ENCODE assay signal across 8 cellular contexts in the genomic region with DNA sequence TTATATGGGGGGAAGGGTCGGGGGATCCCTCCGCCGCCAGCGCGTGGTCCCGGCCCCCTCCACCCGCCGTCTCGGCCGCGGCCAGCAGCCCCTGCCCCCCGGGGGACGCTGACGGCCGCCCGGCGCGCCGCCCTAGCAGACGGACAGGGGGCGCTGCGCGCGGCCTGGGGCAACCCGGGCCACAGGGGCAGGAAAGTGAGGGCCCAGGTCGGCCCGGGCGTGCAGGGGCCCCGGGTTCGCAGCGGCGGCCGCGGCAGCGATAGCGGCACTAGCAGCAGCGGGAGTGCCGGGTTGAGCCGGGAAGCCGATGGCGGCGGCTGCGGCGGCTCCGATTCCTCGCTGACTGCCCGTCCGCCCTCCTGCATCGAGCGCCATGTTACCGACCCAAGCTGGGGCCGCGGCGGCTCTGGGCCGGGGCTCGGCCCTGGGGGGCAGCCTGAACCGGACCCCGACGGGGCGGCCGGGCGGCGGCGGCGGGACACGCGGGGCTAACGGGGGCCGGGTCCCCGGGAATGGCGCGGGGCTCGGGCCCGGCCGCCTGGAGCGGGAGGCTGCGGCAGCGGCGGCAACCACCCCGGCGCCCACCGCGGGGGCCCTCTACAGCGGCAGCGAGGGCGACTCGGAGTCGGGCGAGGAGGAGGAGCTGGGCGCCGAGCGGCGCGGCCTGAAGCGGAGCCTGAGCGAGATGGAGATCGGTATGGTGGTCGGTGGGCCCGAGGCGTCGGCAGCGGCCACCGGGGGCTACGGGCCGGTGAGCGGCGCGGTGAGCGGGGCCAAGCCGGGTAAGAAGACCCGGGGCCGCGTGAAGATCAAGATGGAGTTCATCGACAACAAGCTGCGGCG. TPM values are rescaled to one million over a fixed set of nuclear protein-coding genes. Genes with fewer than 3 reads are reported as not detected.
DNase-seq lines count a peak whose midpoint lies in the region; ATAC-seq and TF ChIP-seq lines count a peak whose summit lies in the region.

No MANE protein-coding gene starts in this region.

- peak; percentile 51 for TF ChIP-seq CTCF in retinal pigment epithelial cell (conservative IDR thresholded peaks at IDR 0.05; ENCODE audit: low read depth, low read length)

- H3K4me1 ChIP-seq in ES-I3 (ENCODE audit: insufficient read depth, low read length) (peaks cover 16% of the 10 kb centered on the region), HUES6 (ENCODE audit: control insufficient read depth, insufficient read depth, low read length) (peaks cover 21% of the 10 kb centered on the region)

- intact Hi-C loops in activated T-helper 2 cell treated with anti-CD3 and anti-CD28 coated beads, Interferon-gamma antibody, Interleukin-2, Interleukin-4, amounts not matched to agents 10 μg/mL and 5 μg/mL and 100 μg/mL, durations not matched to agents 14 hours and 24 hours and 36 hours (cut with micrococcal nuclease), result loop anchor here (2.0 to 5.0 kb wide), 8 partner anchors 75 to 424 kb away; a partner anchor contains a TSS

- H3K9me3 Mint-ChIP-seq in activated T-helper 2 cell treated with anti-CD3 and anti-CD28 coated beads, Interferon-gamma antibody, Interleukin-2, Interleukin-4, amounts not matched to agents 10 μg/mL and 5 μg/mL and 100 μg/mL, durations not matched to agents 14 hours and 24 hours and 36 hours, result no peaks in the 10 kb centered on the region

- peaks cover 40% of the 10 kb centered on the region for H3K4me1 Mint-ChIP-seq in activated T-helper 2 cell treated with anti-CD3 and anti-CD28 coated beads, Interferon-gamma antibody, Interleukin-2, Interleukin-4, amounts not matched to agents 10 μg/mL and 5 μg/mL and 100 μg/mL, durations not matched to agents 14 hours and 24 hours and 36 hours (ENCODE audit: low read depth)

- no peaks in the 10 kb centered on the region for H3K27me3 ChIP-seq in HUES6 (ENCODE audit: control insufficient read depth, insufficient read depth, low read length)

- peaks cover 28% of the 10 kb centered on the region for H3K36me3 Mint-ChIP-seq in activated T-helper 2 cell treated with anti-CD3 and anti-CD28 coated beads, Interferon-gamma antibody, Interleukin-2, Interleukin-4, amounts not matched to agents 10 μg/mL and 5 μg/mL and 100 μg/mL, durations not matched to agents 14 hours and 24 hours and 36 hours (ENCODE audit: low read depth)

- H3K27me3 Mint-ChIP-seq in activated T-helper 2 cell treated with anti-CD3 and anti-CD28 coated beads, Interferon-gamma antibody, Interleukin-2, Interleukin-4, amounts not matched to agents 10 μg/mL and 5 μg/mL and 100 μg/mL, durations not matched to agents 14 hours and 24 hours and 36 hours (ENCODE audit: low read depth), result peaks cover 2% of the 10 kb centered on the region

- no peak for DNase-seq in activated T-helper 2 cell treated with anti-CD3 and anti-CD28 coated beads, Interferon-gamma antibody, Interleukin-2, Interleukin-4, amounts not matched to agents 10 μg/mL and 5 μg/mL and 100 μg/mL, durations not matched to agents 14 hours and 24 hours and 36 hours (ENCODE audit: low spot score)
- DNase-seq in germinal center (ENCODE audit: low spot score), result peak; percentile 32
- DNase-seq in retinal pigment epithelial cell (ENCODE audit: low read depth), result no peak
- DNase-seq in NCI-H187 treated with DMSO at 0.1 percent for 48 hours (lab: John Stamatoyannopoulos, UW), result no peak
- DNase-seq in NCI-H446 (lab: John Stamatoyannopoulos, UW), result no peak

- H3K4me3 Mint-ChIP-seq in activated T-helper 2 cell treated with anti-CD3 and anti-CD28 coated beads, Interferon-gamma antibody, Interleukin-2, Interleukin-4, amounts not matched to agents 10 μg/mL and 5 μg/mL and 100 μg/mL, durations not matched to agents 14 hours and 24 hours and 36 hours (ENCODE audit: low read depth), result peak overlapping the region; percentile 99

- H3K27ac Mint-ChIP-seq in activated T-helper 2 cell treated with anti-CD3 and anti-CD28 coated beads, Interferon-gamma antibody, Interleukin-2, Interleukin-4, amounts not matched to agents 10 μg/mL and 5 μg/mL and 100 μg/mL, durations not matched to agents 14 hours and 24 hours and 36 hours, result peak overlapping the region; percentile 92

- peak; percentile 26 for ATAC-seq in GM21367 (IDR thresholded peaks at IDR 0.05; ENCODE audit: unreplicated experiment)

- H3K4me3 ChIP-seq in HUES6 (ENCODE audit: low read depth, low read length) (peak overlapping the region; percentile 92), retinal pigment epithelial cell (ENCODE audit: low read length) (peak overlapping the region; percentile 74)

- peak overlapping the region; percentile 91; the same call in 1 of the 2 replicates for H3K27ac ChIP-seq in HUES6 (ENCODE audit: low read depth, low read length)

- peak overlapping the region; percentile 66 for H3K9ac ChIP-seq in ES-I3 (ENCODE audit: low read depth, low read length)
- H3K9ac ChIP-seq in HUES6 (ENCODE audit: low read length), result peak overlapping the region; percentile 99

- H3K36me3 ChIP-seq in ES-I3 (ENCODE audit: insufficient read depth, low read length) (peaks cover 3% of the 10 kb centered on the region), HUES6 (ENCODE audit: control insufficient read depth, insufficient read depth, low read length) (peaks cover 23% of the 10 kb centered on the region)

- H3K9me3 ChIP-seq in ES-I3 (ENCODE audit: control insufficient read depth, insufficient read depth, low read length) (no peaks in the 10 kb centered on the region), HUES6 (ENCODE audit: control insufficient read depth, insufficient read depth, low read depth, low read length) (no peaks in the 10 kb centered on the region)

RNA-seq across cellular contexts. Expression of a gene that starts 0.4 kb away (rescaled TPM):
- total RNA-seq in activated T-helper 2 cell treated with anti-CD3 and anti-CD28 coated beads, Interferon-gamma antibody, Interleukin-2, Interleukin-4, amounts not matched to agents 10 μg/mL and 5 μg/mL and 100 μg/mL, durations not matched to agents 14 hours and 24 hours and 36 hours, result 50.9 and 52.0 TPM in 2 replicates

RNA-seq across cellular contexts. Expression of a gene that starts 10.5 kb away (rescaled TPM):
- 34.3 and 37.4 TPM in 2 replicates for total RNA-seq in activated T-helper 2 cell treated with anti-CD3 and anti-CD28 coated beads, Interferon-gamma antibody, Interleukin-2, Interleukin-4, amounts not matched to agents 10 μg/mL and 5 μg/mL and 100 μg/mL, durations not matched to agents 14 hours and 24 hours and 36 hours

RNA-seq across cellular contexts. Expression of a gene that starts 57.8 kb away (rescaled TPM):
- 70.5 and 76.7 TPM in 2 replicates for total RNA-seq in activated T-helper 2 cell treated with anti-CD3 and anti-CD28 coated beads, Interferon-gamma antibody, Interleukin-2, Interleukin-4, amounts not matched to agents 10 μg/mL and 5 μg/mL and 100 μg/mL, durations not matched to agents 14 hours and 24 hours and 36 hours
